In the genomic region with DNA sequence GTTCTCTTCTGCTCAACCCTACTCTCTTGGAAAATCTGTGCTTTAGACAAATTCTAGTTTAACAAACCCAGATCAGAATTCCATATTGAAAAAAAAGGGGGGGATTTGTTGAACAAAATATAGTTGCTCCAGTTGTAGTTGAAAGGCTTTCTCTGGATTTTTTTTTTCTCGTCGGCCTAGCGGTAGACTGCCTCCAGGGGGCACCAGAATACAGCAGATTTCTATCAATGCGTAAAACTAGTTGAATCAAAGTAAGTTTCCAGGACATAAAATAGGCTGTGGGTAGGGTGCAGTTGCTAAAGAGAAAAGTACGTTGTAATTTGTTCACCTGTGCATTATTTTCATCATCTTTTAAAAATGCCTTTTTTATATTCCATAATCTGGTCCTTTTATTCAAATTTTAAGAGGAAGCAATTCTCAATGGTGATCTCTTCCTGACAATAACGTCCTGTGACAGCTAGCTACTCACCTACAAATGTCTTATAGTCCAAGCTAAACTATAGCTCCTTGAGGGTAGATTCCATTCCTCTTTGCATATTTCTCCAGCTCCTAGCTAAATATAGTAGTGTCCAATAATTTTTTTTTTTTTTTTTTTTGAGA, we compare ENCODE assay signal across 2 cellular contexts.
TF ChIP-seq lines count a peak whose summit lies in the region.

No MANE protein-coding gene starts in this region.

TF ChIP-seq in GM12891, 5 proteins besides CTCF, POLR2A, EP300 and RAD21:
- TF ChIP-seq PAX5 (IDR thresholded peaks at IDR 0.05; ENCODE audit: insufficient read depth, low read length, severe bottlenecking), result no peak
- no peak for TF ChIP-seq SPI1 (IDR thresholded peaks at IDR 0.05; ENCODE audit: low read depth, low read length)
- TF ChIP-seq POU2F2 (IDR thresholded peaks at IDR 0.05; ENCODE audit: low read depth, low read length), result no peak
- TF ChIP-seq TAF1 (IDR thresholded peaks at IDR 0.05; ENCODE audit: low read depth, low read length), result no peak
- TF ChIP-seq POLR2AphosphoS5 (IDR thresholded peaks at IDR 0.05; ENCODE audit: low read depth, low read length), result no peak

TF ChIP-seq in endothelial cell of umbilical vein, 7 proteins besides CTCF, POLR2A, EP300 and RAD21:
- no peak for TF ChIP-seq FOS (IDR thresholded peaks at IDR 0.05; ENCODE audit: borderline replicate concordance, insufficient read depth, low read length)
- no peak for TF ChIP-seq GATA2 (IDR thresholded peaks at IDR 0.05; ENCODE audit: insufficient read depth, insufficient read length, low read depth, low read length)
- no peak for TF ChIP-seq EZH2 (IDR thresholded peaks at IDR 0.05; ENCODE audit: borderline replicate concordance, low read depth, low read length, severe bottlenecking)
- no peak for TF ChIP-seq MYC (IDR thresholded peaks at IDR 0.05; ENCODE audit: low read depth, low read length)
- no peak for TF ChIP-seq JUN (IDR thresholded peaks at IDR 0.05; ENCODE audit: borderline replicate concordance, insufficient read depth, insufficient read length, low read depth)
- TF ChIP-seq, protein P1, sequence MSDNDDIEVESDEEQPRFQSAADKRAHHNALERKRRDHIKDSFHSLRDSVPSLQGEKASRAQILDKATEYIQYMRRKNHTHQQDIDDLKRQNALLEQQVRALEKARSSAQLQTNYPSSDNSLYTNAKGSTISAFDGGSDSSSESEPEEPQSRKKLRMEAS (IDR thresholded peaks at IDR 0.05; ENCODE audit: insufficient read depth, insufficient read length), result no peak
- TF ChIP-seq POLR2AphosphoS5 (IDR thresholded peaks at IDR 0.05; ENCODE audit: insufficient read depth, low read depth, low read length), result no peak
